8 cellular contexts compared by ENCODE assay signal in genomic region chr20:3238616-3239025, GRCh38. TPM values are rescaled to one million over a fixed set of nuclear protein-coding genes. Genes with fewer than 3 reads are reported as not detected.
A peak's percentile ranks its signal among the peaks of the same experiment; 100 is the strongest.
DNase-seq lines count a peak whose midpoint lies in the region; ATAC-seq and TF ChIP-seq lines count a peak whose summit lies in the region.

No MANE protein-coding gene starts in this region.

- H3K4me1 ChIP-seq in mucosa of rectum (ENCODE audit: control insufficient read depth in 2 of 2, insufficient read depth in 2 of 2, low read length in 2 of 2) (peaks cover 10 to 11% of the 10 kb centered on the region in 2 donors), thyroid gland (peaks cover 13 to 45% of the 10 kb centered on the region in 2 donors)

- TF ChIP-seq POLR2A in thyroid gland (IDR thresholded peaks at IDR 0.05) = no peak

- H3K9ac ChIP-seq in mucosa of rectum (ENCODE audit: low read depth in 1 of 2, low read length in 2 of 2) = peak overlapping the region in 1 of 2 donors; percentile 33

- WGBS in thyroid gland, 2 donors = 0 to 3% methylated on average over 8 to 10 of the region's 48 CpGs

- H3K36me3 ChIP-seq in mucosa of rectum (ENCODE audit: control insufficient read depth in 2 of 2, insufficient read depth in 2 of 2, low read length in 2 of 2) = no peaks in the 10 kb centered on the region
- H3K36me3 ChIP-seq in thyroid gland = peaks cover 0 to 4% of the 10 kb centered on the region in 2 donors

- peak; percentile 70 for DNase-seq in GM12865 (ENCODE audit: low read depth)
- DNase-seq in ecto neural progenitor cell (ENCODE audit: low spot score) = peak; percentile 63
- peak; percentile 41 to 64 for DNase-seq in thyroid gland
- DNase-seq in NCI-H128 (lab: John Stamatoyannopoulos, UW; ENCODE audit: unreplicated experiment) = no peak
- no peak for DNase-seq in NK-92 treated with Interleukin-12 subunit alpha and Interleukin-12 subunit beta, amount 100 ng/mL, for 24 hours (lab: John Stamatoyannopoulos, UW)

- H3K27me3 ChIP-seq in mucosa of rectum (ENCODE audit: control insufficient read depth in 2 of 2, insufficient read depth in 2 of 2, low read length in 2 of 2) = peaks cover 38 to 51% of the 10 kb centered on the region in 2 donors
- H3K27me3 ChIP-seq in thyroid gland = no peaks in the 10 kb centered on the region

- TF ChIP-seq CTCF in GM12865 (IDR thresholded peaks at IDR 0.05; ENCODE audit: insufficient read depth, low read depth, low read length, missing control alignments) (no peak), VCaP (conservative IDR thresholded peaks at IDR 0.05) (no peak), thyroid gland (IDR thresholded peaks at IDR 0.05) (no peak)

- peak overlapping the region; percentile 66 for H3K4me3 ChIP-seq in GM12865 (ENCODE audit: low read depth, low read length)
- peak overlapping the region; percentile 59 to 69 for H3K4me3 ChIP-seq in mucosa of rectum (ENCODE audit: low read length in 2 of 2)
- H3K4me3 ChIP-seq in thyroid gland (replicated peaks in 1 of 3) = peak overlapping the region; percentile 66 to 91 (median 80)

- H3K9me3 ChIP-seq in mucosa of rectum (ENCODE audit: control insufficient read depth in 2 of 2, low read length in 2 of 2) = no peaks in the 10 kb centered on the region
- H3K9me3 ChIP-seq in thyroid gland = no peaks in the 10 kb centered on the region

- intact Hi-C loops in thyroid gland (cut with DNase I) = no loop called here

- peak; percentile 48 for ATAC-seq in HG03439 (IDR thresholded peaks at IDR 0.05; ENCODE audit: unreplicated experiment)

- H3K27ac ChIP-seq in VCaP (peak overlapping the region; percentile 50; the same call in 1 of the 2 replicates), mucosa of rectum (ENCODE audit: low read depth in 2 of 2, low read length in 2 of 2) (no peak overlapping the region), thyroid gland (peak overlapping the region in 2 of 3 donors; percentile 38 to 81)

RNA-seq across cellular contexts. Expression of gene SLC4A11, which starts 0.4 kb away (rescaled TPM):
- total RNA-seq in thyroid gland = 100 to 1,000 TPM in 2 of 4 donors, 10 to 100 TPM in 2; 26.3 to 133 (median 85.8) TPM

RNA-seq across cellular contexts. Expression of gene ITPA, which starts 29.3 kb away (rescaled TPM):
- total RNA-seq in thyroid gland = 10 to 100 TPM; 58.3 to 81.3 (median 68.2) TPM

RNA-seq across cellular contexts. Expression of gene DDRGK1, which starts 34.1 kb away (rescaled TPM):
- total RNA-seq in thyroid gland = 100 to 1,000 TPM in 3 of 4 donors, 10 to 100 TPM in 1; 95.5 to 136 (median 126) TPM

Comparison
In these comparisons a context has a peak if more than half of its experiments do, and no peak if none do; other contexts are left out.
1. DNase-seq: peak in GM12865 (single experiment), ecto neural progenitor cell (single experiment) and thyroid gland (2 of 2); none in NCI-H128 (single experiment) and NK-92 treated with Interleukin-12 subunit alpha and Interleukin-12 subunit beta, amount 100 ng/mL, for 24 hours (single experiment).
2. H3K27ac ChIP-seq: peak in VCaP (single experiment) and thyroid gland (2 of 3); none in mucosa of rectum (0 of 2).
3. Peak in every context shown above with its lines, with median percentiles within 50 percentile points of each other: H3K4me3 ChIP-seq.